33 cellular contexts compared by ENCODE assay signal in the genomic region with DNA sequence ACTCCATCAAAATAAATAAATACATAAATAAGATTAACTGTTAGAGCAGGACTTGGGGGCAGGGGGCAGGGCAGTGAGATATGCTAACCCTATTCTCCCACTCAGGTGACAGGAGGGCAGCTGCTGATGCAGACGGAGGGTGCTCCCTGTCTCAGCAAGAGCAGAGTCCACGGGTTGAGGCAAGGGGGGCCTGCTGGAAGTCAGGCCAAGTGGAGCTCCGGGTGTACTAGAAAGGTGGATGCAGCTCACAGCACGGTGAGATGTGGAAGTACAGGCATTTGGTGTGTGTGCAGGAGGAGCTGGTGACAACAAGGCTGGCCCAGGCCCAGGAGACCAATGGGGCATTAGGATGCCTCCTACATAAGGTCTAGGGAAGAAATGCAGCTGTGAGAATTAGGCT.
"Had no signal": no experiment of that assay in that cellular context is flagged by ENCODE, and none has a peak within 500 bp of the region (broad histone marks: within the 10 kb centered on the region; RNA-seq: fewer than 3 reads in every experiment).

No MANE protein-coding gene starts in this region.

- H3K27ac Mint-ChIP-seq: activated B cell treated with CpG ODN at 0.5 μM for 24 hours; activated CD4-positive, alpha-beta memory T cell treated with anti-CD3 and anti-CD28 coated beads for 36 hours; activated CD4-positive, alpha-beta T cell treated with anti-CD3 and anti-CD28 coated beads for 36 hours; activated CD4-positive, alpha-beta T cell treated with anti-CD3 and anti-CD28 coated beads, Interleukin-2, amount 10 ng/mL, durations not matched to agents 24 days and 14 days; activated CD8-positive, alpha-beta memory T cell treated with anti-CD3 and anti-CD28 coated beads, Interleukin-2, amount 10 ng/mL, durations not matched to agents 7 days and 5 days; activated CD8-positive, alpha-beta T cell treated with anti-CD3 and anti-CD28 coated beads, Interleukin-2, amount 10 ng/mL, durations not matched to agents 7 days and 5 days; activated naive CD4-positive, alpha-beta T cell treated with anti-CD3 and anti-CD28 coated beads, Interleukin-2, amount 10 ng/mL, durations not matched to agents 7 days and 5 days; activated naive CD8-positive, alpha-beta T cell; effector memory CD8-positive, alpha-beta T cell; T-helper 17 cell; T-helper 2 cell treated with Interferon-gamma antibody and Interleukin-4, amounts not matched to agents 5 μg/mL and 100 μg/mL, for 36 hours had no signal

- H3K27ac ChIP-seq: body of pancreas, esophagus squamous epithelium, gastroesophageal sphincter, heart right ventricle, WERI-Rb-1 had no signal

- H3K9me3 ChIP-seq: body of pancreas, esophagus squamous epithelium, gastroesophageal sphincter, heart right ventricle had no signal

- H3K4me1 ChIP-seq: body of pancreas, esophagus squamous epithelium, gastroesophageal sphincter, heart right ventricle had no signal

- DNase-seq: activated B cell treated with CpG ODN at 0.5 μM for 24 hours; activated CD4-positive, alpha-beta memory T cell treated with anti-CD3 and anti-CD28 coated beads for 36 hours; activated CD4-positive, alpha-beta T cell treated with anti-CD3 and anti-CD28 coated beads for 36 hours; activated CD4-positive, alpha-beta T cell treated with anti-CD3 and anti-CD28 coated beads, Interleukin-2, amount 10 ng/mL, durations not matched to agents 24 days and 14 days; activated CD8-positive, alpha-beta memory T cell treated with anti-CD3 and anti-CD28 coated beads, Interleukin-2, amount 10 ng/mL, durations not matched to agents 7 days and 5 days; activated CD8-positive, alpha-beta memory T cell treated with anti-CD3 and anti-CD28 coated beads, Interleukin-2, amount 50 U/mL, for 4 hours; activated CD8-positive, alpha-beta T cell treated with anti-CD3 and anti-CD28 coated beads, Interleukin-2, amount 10 ng/mL, durations not matched to agents 7 days and 5 days; activated gamma-delta T cell; activated naive CD4-positive, alpha-beta T cell; activated naive CD4-positive, alpha-beta T cell treated with anti-CD3 and anti-CD28 coated beads, Interleukin-2, amount 10 ng/mL, durations not matched to agents 7 days and 5 days; activated T-cell treated with anti-CD3 and anti-CD28 coated beads, Interleukin-2, amount 50 U/mL, for 1 hour; activated T-cell treated with anti-CD3 and anti-CD28 coated beads, Interleukin-2, amount 50 U/mL, for 48 hours; amniotic stem cell; anterior cingulate cortex; body of pancreas; central memory CD4-positive, alpha-beta T cell; cerebellar nuclear complex; cortex of kidney; dermis blood vessel endothelial cell; effector CD4-positive, alpha-beta T cell; effector memory CD8-positive, alpha-beta T cell; erythroblast; esophagus squamous epithelium; foreskin melanocyte; heart right ventricle; T-helper 1 cell; T-helper 17 cell; T1000; WERI-Rb-1 had no signal

- H3K36me3 ChIP-seq: esophagus squamous epithelium, gastroesophageal sphincter, heart right ventricle, WERI-Rb-1 had no signal

- H3K4me3 Mint-ChIP-seq: activated B cell treated with CpG ODN at 0.5 μM for 24 hours; activated CD4-positive, alpha-beta memory T cell treated with anti-CD3 and anti-CD28 coated beads for 36 hours; activated CD4-positive, alpha-beta T cell treated with anti-CD3 and anti-CD28 coated beads for 36 hours; activated CD4-positive, alpha-beta T cell treated with anti-CD3 and anti-CD28 coated beads, Interleukin-2, amount 10 ng/mL, durations not matched to agents 24 days and 14 days; activated CD8-positive, alpha-beta memory T cell treated with anti-CD3 and anti-CD28 coated beads, Interleukin-2, amount 10 ng/mL, durations not matched to agents 7 days and 5 days; activated CD8-positive, alpha-beta T cell treated with anti-CD3 and anti-CD28 coated beads, Interleukin-2, amount 10 ng/mL, durations not matched to agents 7 days and 5 days; activated naive CD4-positive, alpha-beta T cell treated with anti-CD3 and anti-CD28 coated beads, Interleukin-2, amount 10 ng/mL, durations not matched to agents 7 days and 5 days; activated naive CD8-positive, alpha-beta T cell; effector memory CD8-positive, alpha-beta T cell; T-helper 17 cell; T-helper 2 cell treated with Interferon-gamma antibody and Interleukin-4, amounts not matched to agents 5 μg/mL and 100 μg/mL, for 36 hours had no signal

- H3K4me1 Mint-ChIP-seq: activated B cell treated with CpG ODN at 0.5 μM for 24 hours; activated CD4-positive, alpha-beta T cell treated with anti-CD3 and anti-CD28 coated beads for 36 hours; activated CD4-positive, alpha-beta T cell treated with anti-CD3 and anti-CD28 coated beads, Interleukin-2, amount 10 ng/mL, durations not matched to agents 24 days and 14 days; activated CD8-positive, alpha-beta memory T cell treated with anti-CD3 and anti-CD28 coated beads, Interleukin-2, amount 10 ng/mL, durations not matched to agents 7 days and 5 days; activated naive CD4-positive, alpha-beta T cell treated with anti-CD3 and anti-CD28 coated beads, Interleukin-2, amount 10 ng/mL, durations not matched to agents 7 days and 5 days had no signal

- H3K9me3 Mint-ChIP-seq: activated B cell treated with CpG ODN at 0.5 μM for 24 hours; activated CD4-positive, alpha-beta memory T cell treated with anti-CD3 and anti-CD28 coated beads for 36 hours; activated CD4-positive, alpha-beta T cell treated with anti-CD3 and anti-CD28 coated beads, Interleukin-2, amount 10 ng/mL, durations not matched to agents 24 days and 14 days; activated naive CD4-positive, alpha-beta T cell treated with anti-CD3 and anti-CD28 coated beads, Interleukin-2, amount 10 ng/mL, durations not matched to agents 7 days and 5 days; effector memory CD8-positive, alpha-beta T cell; T-helper 2 cell treated with Interferon-gamma antibody and Interleukin-4, amounts not matched to agents 5 μg/mL and 100 μg/mL, for 36 hours had no signal

- H3K36me3 Mint-ChIP-seq: activated CD4-positive, alpha-beta memory T cell treated with anti-CD3 and anti-CD28 coated beads for 36 hours; activated CD8-positive, alpha-beta memory T cell treated with anti-CD3 and anti-CD28 coated beads, Interleukin-2, amount 10 ng/mL, durations not matched to agents 7 days and 5 days; activated naive CD4-positive, alpha-beta T cell treated with anti-CD3 and anti-CD28 coated beads, Interleukin-2, amount 10 ng/mL, durations not matched to agents 7 days and 5 days; activated naive CD8-positive, alpha-beta T cell had no signal

- ATAC-seq: activated CD4-positive, alpha-beta T cell treated with anti-CD3 and anti-CD28 coated beads for 36 hours; activated CD4-positive, CD25-positive, alpha-beta regulatory T cell treated with anti-CD3 and anti-CD28 coated beads, Interleukin-2, amount 50 U/mL, for 24 hours; activated CD8-positive, alpha-beta memory T cell treated with anti-CD3 and anti-CD28 coated beads, Interleukin-2, amount 10 ng/mL, durations not matched to agents 7 days and 5 days; activated CD8-positive, alpha-beta T cell treated with anti-CD3 and anti-CD28 coated beads, Interleukin-2, amount 10 ng/mL, durations not matched to agents 7 days and 5 days; body of pancreas; effector memory CD8-positive, alpha-beta T cell; gastroesophageal sphincter; heart right ventricle; T-helper 17 cell had no signal

- H3K4me3 ChIP-seq: body of pancreas, esophagus squamous epithelium, gastroesophageal sphincter, heart right ventricle had no signal
